Comparison of ENCODE assay signal across 17 cellular contexts in genomic region chr2:119929537-119929936, GRCh38.
DNase-seq lines count a peak whose midpoint lies in the region; ATAC-seq, FAIRE-seq and TF ChIP-seq lines count a peak whose summit lies in the region.
"Had no signal": no experiment of that assay in that cellular context is flagged by ENCODE, and none has a peak within 500 bp of the region (broad histone marks: within the 10 kb centered on the region; RNA-seq: fewer than 3 reads in every experiment).

No MANE protein-coding gene starts in this region.

- ATAC-seq in T-cell (replicated peaks in 1 of 4) (peak; percentile 89 to 95 (median 92)), GM21717 (IDR thresholded peaks at IDR 0.05; ENCODE audit: unreplicated experiment) (no peak)
- peak; percentile 84 for ATAC-seq in activated naive CD8-positive, alpha-beta T cell treated with anti-CD3 and anti-CD28 coated beads, Interleukin-2, amount 50 U/mL, for 24 hours
- ATAC-seq: foreskin keratinocyte, PC-3 had no signal

- H3K27ac Mint-ChIP-seq in T-cell (peak overlapping the region; percentile 96 to 100), progenitor cell of endocrine pancreas (no peak overlapping the region)
- H3K27ac Mint-ChIP-seq in activated naive CD8-positive, alpha-beta T cell treated with anti-CD3 and anti-CD28 coated beads, Interleukin-2, amount 50 U/mL, for 24 hours: peak overlapping the region; percentile 87
- H3K27ac Mint-ChIP-seq: endodermal cell, memory B cell had no signal

- CTCF ChIA-PET in T-cell (lab: Charles Lee): interaction anchor here (0.5 to 1.5 kb wide), 4 partner anchors 78 to 748 kb away, joined by 3 to 7 read pairs (median 4); partner anchors contain the start of gene PTPN4 (in 1 of the 2)

- H3K4me1 Mint-ChIP-seq in T-cell (peaks cover 63 to 73% (median 71%) of the 10 kb centered on the region in 3 donors), progenitor cell of endocrine pancreas (ENCODE audit: low read depth) (no peaks in the 10 kb centered on the region)
- H3K4me1 Mint-ChIP-seq in activated naive CD8-positive, alpha-beta T cell treated with anti-CD3 and anti-CD28 coated beads, Interleukin-2, amount 50 U/mL, for 24 hours: peaks cover 65% of the 10 kb centered on the region
- H3K4me1 Mint-ChIP-seq: endodermal cell, memory B cell had no signal

- FAIRE-seq in small intestine (lab: Jason Lieb, UNC): no peak

- no peaks in the 10 kb centered on the region for H3K27me3 ChIP-seq in small intestine (ENCODE audit: control insufficient read depth in 2 of 2, insufficient read depth in 2 of 2, low read length in 2 of 2)
- H3K27me3 ChIP-seq: brain microvascular endothelial cell, foreskin keratinocyte, thyroid gland had no signal

- POLR2A ChIA-PET in T-cell (lab: Charles Lee): interaction anchor here (0.5 to 1.2 kb wide), 4 partner anchors 12 to 82 kb away, joined by 4 to 6 read pairs (median 4); no protein-coding TSS in a partner anchor

- peaks cover 27% of the 10 kb centered on the region for H3K36me3 Mint-ChIP-seq in T-cell
- H3K36me3 Mint-ChIP-seq in activated naive CD8-positive, alpha-beta T cell treated with anti-CD3 and anti-CD28 coated beads, Interleukin-2, amount 50 U/mL, for 24 hours (ENCODE audit: low read depth): peaks cover 9% of the 10 kb centered on the region
- H3K36me3 Mint-ChIP-seq in progenitor cell of endocrine pancreas (ENCODE audit: insufficient read depth): peaks cover 4% of the 10 kb centered on the region

- TF ChIP-seq CTCF in progenitor cell of endocrine pancreas (IDR thresholded peaks at IDR 0.05; ENCODE audit: unreplicated experiment): no peak

- H3K36me3 ChIP-seq in small intestine (ENCODE audit: control insufficient read depth in 2 of 2, insufficient read depth in 2 of 2, low read length in 2 of 2): no peaks in the 10 kb centered on the region
- H3K36me3 ChIP-seq: brain microvascular endothelial cell had no signal

- H3K27me3 Mint-ChIP-seq in T-cell (no peaks in the 10 kb centered on the region), progenitor cell of endocrine pancreas (no peaks in the 10 kb centered on the region)
- no peaks in the 10 kb centered on the region for H3K27me3 Mint-ChIP-seq in activated naive CD8-positive, alpha-beta T cell treated with anti-CD3 and anti-CD28 coated beads, Interleukin-2, amount 50 U/mL, for 24 hours
- H3K27me3 Mint-ChIP-seq: memory B cell had no signal

- peak; percentile 17 for DNase-seq in activated CD8-positive, alpha-beta memory T cell treated with anti-CD3 and anti-CD28 coated beads, Interleukin-2, amount 50 U/mL, for 4 hours
- no peak for DNase-seq in activated CD8-positive, alpha-beta memory T cell treated with anti-CD3 and anti-CD28 coated beads, Interleukin-2, amount 50 U/mL, for 48 hours
- DNase-seq in T-cell: peak in 27 of 34 experiments; percentile 4 to 52 (median 20)
- DNase-seq in activated naive CD8-positive, alpha-beta T cell treated with anti-CD3 and anti-CD28 coated beads, Interleukin-2, amount 50 U/mL, for 24 hours: no peak
- DNase-seq in small intestine: peak; percentile 69
- no peak for DNase-seq in progenitor cell of endocrine pancreas (ENCODE audit: low spot score, unreplicated experiment)
- no peak for DNase-seq in NCI-H1930 (lab: John Stamatoyannopoulos, UW)
- DNase-seq: brain microvascular endothelial cell, DMS79, endodermal cell, foreskin keratinocyte, NCI-H146, NCI-H446 treated with DMSO at 0.1 percent for 48 hours, PC-3, thyroid gland had no signal

- WGBS in small intestine, 3 donors: 10 to 34% (median 23%) methylated on average over 2 of the region's 2 CpGs

- H3K4me3 Mint-ChIP-seq in T-cell (peak overlapping the region; percentile 76 to 81 (median 79)), progenitor cell of endocrine pancreas (ENCODE audit: low read depth) (no peak overlapping the region)
- H3K4me3 Mint-ChIP-seq in activated naive CD8-positive, alpha-beta T cell treated with anti-CD3 and anti-CD28 coated beads, Interleukin-2, amount 50 U/mL, for 24 hours: peak overlapping the region; percentile 73
- H3K4me3 Mint-ChIP-seq: endodermal cell, memory B cell had no signal

- H3K4me1 ChIP-seq in small intestine (ENCODE audit: control insufficient read depth in 2 of 2, insufficient read depth in 1 of 2, low read depth in 1 of 2, low read length in 1 of 2): no peaks in the 10 kb centered on the region
- H3K4me1 ChIP-seq: foreskin keratinocyte, thyroid gland had no signal

- no peak overlapping the region for H3K4me3 ChIP-seq in small intestine (ENCODE audit: low read depth in 1 of 2, low read length in 2 of 2)
- H3K4me3 ChIP-seq: thyroid gland had no signal

- H3K9me3 Mint-ChIP-seq in T-cell: no peaks in the 10 kb centered on the region
- H3K9me3 Mint-ChIP-seq in activated naive CD8-positive, alpha-beta T cell treated with anti-CD3 and anti-CD28 coated beads, Interleukin-2, amount 50 U/mL, for 24 hours: no peaks in the 10 kb centered on the region
- no peaks in the 10 kb centered on the region for H3K9me3 Mint-ChIP-seq in progenitor cell of endocrine pancreas (ENCODE audit: low read depth)
- H3K9me3 Mint-ChIP-seq: endodermal cell, memory B cell had no signal

- no peaks in the 10 kb centered on the region for H3K9me3 ChIP-seq in small intestine (ENCODE audit: control insufficient read depth, low read depth)
- H3K9me3 ChIP-seq: thyroid gland had no signal

- H3K27ac ChIP-seq in small intestine (ENCODE audit: low read depth in 1 of 2, low read length in 1 of 2): peak overlapping the region in 1 of 2 donors; percentile 27
- H3K27ac ChIP-seq: brain microvascular endothelial cell, foreskin keratinocyte, thyroid gland had no signal

Comparison
In these comparisons a context has a peak if more than half of its experiments do, and no peak if none do; other contexts are left out.
1. DNase-seq: peak in activated CD8-positive, alpha-beta memory T cell treated with anti-CD3 and anti-CD28 coated beads, Interleukin-2, amount 50 U/mL, for 4 hours (single experiment), T-cell (27 of 34) and small intestine (single experiment); none in activated CD8-positive, alpha-beta memory T cell treated with anti-CD3 and anti-CD28 coated beads, Interleukin-2, amount 50 U/mL, for 48 hours (single experiment), activated naive CD8-positive, alpha-beta T cell treated with anti-CD3 and anti-CD28 coated beads, Interleukin-2, amount 50 U/mL, for 24 hours (single experiment), progenitor cell of endocrine pancreas (single experiment) and NCI-H1930 (0 of 2).